ENCODE assay signal across 19 cellular contexts in genomic region chr7:4255336-4255735, GRCh38.
DNase-seq lines count a peak whose midpoint lies in the region; ATAC-seq and TF ChIP-seq lines count a peak whose summit lies in the region.
"Had no signal": no experiment of that assay in that cellular context is flagged by ENCODE, and none has a peak within 500 bp of the region (broad histone marks: within the 10 kb centered on the region; RNA-seq: fewer than 3 reads in every experiment).

No MANE protein-coding gene starts in this region.

- H3K4me1 ChIP-seq in endodermal cell (ENCODE audit: control insufficient read depth, insufficient read depth, low read length) (no peaks in the 10 kb centered on the region), spleen (no peaks in the 10 kb centered on the region)
- H3K4me1 ChIP-seq: A549; BLaER1 treated with 17β-estradiol and CSF1 and Interleukin-3, amounts not matched to agents 10 nM and 100 nM; Caco-2 had no signal

- TF ChIP-seq POLR2A in spleen (IDR thresholded peaks at IDR 0.05) (no peak), GM18505 (IDR thresholded peaks at IDR 0.05; ENCODE audit: borderline replicate concordance, extremely low read depth, insufficient read depth, insufficient read length) (no peak)

- no peaks in the 10 kb centered on the region for H3K36me3 Mint-ChIP-seq in endodermal cell (ENCODE audit: low read depth)
- H3K36me3 Mint-ChIP-seq: CD8-positive, alpha-beta T cell had no signal

- H3K27ac ChIP-seq in endodermal cell (ENCODE audit: low read depth, low read length) (no peak overlapping the region), spleen (no peak overlapping the region)
- H3K27ac ChIP-seq: 22Rv1; A549; BLaER1 treated with 17β-estradiol and CSF1 and Interleukin-3, amounts not matched to agents 10 nM and 100 nM; C4-2B had no signal

- no peaks in the 10 kb centered on the region for H3K4me1 Mint-ChIP-seq in endodermal cell
- H3K4me1 Mint-ChIP-seq: B cell had no signal

- no peaks in the 10 kb centered on the region for H3K27me3 Mint-ChIP-seq in endodermal cell (ENCODE audit: insufficient read depth)
- H3K27me3 Mint-ChIP-seq: CD4-positive, alpha-beta T cell had no signal

- H3K9me3 ChIP-seq in endodermal cell (ENCODE audit: control insufficient read depth, low read length), result no peaks in the 10 kb centered on the region
- H3K9me3 ChIP-seq in spleen, result peaks cover 0 to 56% (median 25%) of the 10 kb centered on the region in 8 donors

- H3K27me3 ChIP-seq in endodermal cell (ENCODE audit: control insufficient read depth, insufficient read depth, low read length, poor library complexity, severe bottlenecking) (no peaks in the 10 kb centered on the region), spleen (replicated peaks in 1 of 7) (no peaks in the 10 kb centered on the region)
- H3K27me3 ChIP-seq: BLaER1 treated with 17β-estradiol and CSF1 and Interleukin-3, amounts not matched to agents 10 nM and 100 nM had no signal

- 92 to 95% methylated on average over 5 to 6 of the region's 6 CpGs for WGBS in endodermal cell (ENCODE audit: insufficient coverage in 1 of 2, insufficient read length in 1 of 2), 2 experiments
- WGBS in spleen, 5 donors, result 92 to 99% (median 94%) methylated on average over 6 of the region's 6 CpGs

- TF ChIP-seq CTCF in endodermal cell (conservative IDR thresholded peaks at IDR 0.05) (no peak), spleen (IDR thresholded peaks at IDR 0.05 in 8 of 11, conservative IDR thresholded peaks at IDR 0.05 in 3 of 11) (no peak)

- intact Hi-C loops in posterior vena cava (cut with DNase I), result no loop called here
- intact Hi-C loops in spleen (cut with DNase I; ENCODE audit: low total_unique reads), result no loop called here

- peak; percentile 10 for DNase-seq in activated effector memory CD4-positive, alpha-beta T cell treated with anti-CD3 and anti-CD28 coated beads, Interleukin-2, amount 50 U/mL, for 16 hours
- DNase-seq in activated effector memory CD4-positive, alpha-beta T cell treated with Interleukin-2 at 50 U/mL for 16 hours, result no peak
- peak; percentile 9 for DNase-seq in endodermal cell
- peak; percentile 50 for DNase-seq in posterior vena cava (ENCODE audit: low spot score)
- DNase-seq in spleen, result peak; percentile 52
- DNase-seq in NCI-H2227 treated with DMSO at 0.1 percent for 48 hours (lab: John Stamatoyannopoulos, UW), result no peak
- DNase-seq: AML-193; Caco-2; Calu3; CD4-positive, alpha-beta T cell; CD8-positive, alpha-beta T cell; DMS79 treated with DMSO at 0.1 percent for 48 hours; GF-D8 had no signal

- H3K4me3 ChIP-seq in endodermal cell (ENCODE audit: low read length) (no peak overlapping the region), spleen (no peak overlapping the region)
- H3K4me3 ChIP-seq: A549; BLaER1 treated with 17β-estradiol and CSF1 and Interleukin-3, amounts not matched to agents 10 nM and 100 nM had no signal

- H3K9ac ChIP-seq in endodermal cell (ENCODE audit: extremely low read depth, low read length, poor library complexity, severe bottlenecking), result no peak overlapping the region
- H3K9ac ChIP-seq: BLaER1 treated with 17β-estradiol and CSF1 and Interleukin-3, amounts not matched to agents 10 nM and 100 nM had no signal

- H3K36me3 ChIP-seq in endodermal cell (ENCODE audit: control insufficient read depth, insufficient read depth, low read length) (no peaks in the 10 kb centered on the region), spleen (peaks cover 0 to 6% (median 0%) of the 10 kb centered on the region in 6 donors)
- H3K36me3 ChIP-seq: BLaER1 treated with 17β-estradiol and CSF1 and Interleukin-3, amounts not matched to agents 10 nM and 100 nM had no signal

- no peak overlapping the region for H3K4me3 Mint-ChIP-seq in endodermal cell
- H3K4me3 Mint-ChIP-seq: B cell; CD4-positive, alpha-beta T cell; CD8-positive, alpha-beta T cell had no signal

- no peak overlapping the region for H3K27ac Mint-ChIP-seq in endodermal cell
- H3K27ac Mint-ChIP-seq: B cell; CD4-positive, alpha-beta T cell; CD8-positive, alpha-beta T cell had no signal

- no peak for ATAC-seq in GM18505 (IDR thresholded peaks at IDR 0.05; ENCODE audit: unreplicated experiment)
- ATAC-seq: A549; CD8-positive, alpha-beta T cell had no signal

- H3K9me3 Mint-ChIP-seq in endodermal cell, result peaks cover 4% of the 10 kb centered on the region

Comparison
In these comparisons a context has a peak if more than half of its experiments do, and no peak if none do; other contexts are left out.
1. DNase-seq: peak in activated effector memory CD4-positive, alpha-beta T cell treated with anti-CD3 and anti-CD28 coated beads, Interleukin-2, amount 50 U/mL, for 16 hours (single experiment), endodermal cell (single experiment), posterior vena cava (single experiment) and spleen (single experiment); none in activated effector memory CD4-positive, alpha-beta T cell treated with Interleukin-2 at 50 U/mL for 16 hours (single experiment) and NCI-H2227 treated with DMSO at 0.1 percent for 48 hours (single experiment).